ENCODE assay signal across 9 cellular contexts in genomic region chr2:2558476-2558875, GRCh38.
"Had no signal": no experiment of that assay in that cellular context is flagged by ENCODE, and none has a peak within 500 bp of the region (broad histone marks: within the 10 kb centered on the region; RNA-seq: fewer than 3 reads in every experiment).

No MANE protein-coding gene starts in this region.

- H3K4me3 Mint-ChIP-seq: HFFc6, IgD-negative memory B cell had no signal

- H3K4me1 ChIP-seq: HAP-1 had no signal

- DNase-seq: GM23248, GOT3, H7, HFFc6 had no signal

- H3K9me3 ChIP-seq: HAP-1 had no signal

- H3K4me1 Mint-ChIP-seq: IgD-negative memory B cell had no signal

- H3K4me3 ChIP-seq: GM23248, HAP-1 had no signal

- H3K9ac ChIP-seq: GM23248 had no signal

- H3K27me3 Mint-ChIP-seq: IgD-negative memory B cell had no signal

- H3K27ac Mint-ChIP-seq: HFFc6, IgD-negative memory B cell had no signal

- ATAC-seq: HCT116, HepG2 had no signal

- H3K27ac ChIP-seq: GM23248, HL-60 had no signal

- H2AFZ ChIP-seq: GM23248 had no signal

- H3K36me3 ChIP-seq: HAP-1 had no signal
